ENCODE assay signal across 1 cellular context in the genomic region with DNA sequence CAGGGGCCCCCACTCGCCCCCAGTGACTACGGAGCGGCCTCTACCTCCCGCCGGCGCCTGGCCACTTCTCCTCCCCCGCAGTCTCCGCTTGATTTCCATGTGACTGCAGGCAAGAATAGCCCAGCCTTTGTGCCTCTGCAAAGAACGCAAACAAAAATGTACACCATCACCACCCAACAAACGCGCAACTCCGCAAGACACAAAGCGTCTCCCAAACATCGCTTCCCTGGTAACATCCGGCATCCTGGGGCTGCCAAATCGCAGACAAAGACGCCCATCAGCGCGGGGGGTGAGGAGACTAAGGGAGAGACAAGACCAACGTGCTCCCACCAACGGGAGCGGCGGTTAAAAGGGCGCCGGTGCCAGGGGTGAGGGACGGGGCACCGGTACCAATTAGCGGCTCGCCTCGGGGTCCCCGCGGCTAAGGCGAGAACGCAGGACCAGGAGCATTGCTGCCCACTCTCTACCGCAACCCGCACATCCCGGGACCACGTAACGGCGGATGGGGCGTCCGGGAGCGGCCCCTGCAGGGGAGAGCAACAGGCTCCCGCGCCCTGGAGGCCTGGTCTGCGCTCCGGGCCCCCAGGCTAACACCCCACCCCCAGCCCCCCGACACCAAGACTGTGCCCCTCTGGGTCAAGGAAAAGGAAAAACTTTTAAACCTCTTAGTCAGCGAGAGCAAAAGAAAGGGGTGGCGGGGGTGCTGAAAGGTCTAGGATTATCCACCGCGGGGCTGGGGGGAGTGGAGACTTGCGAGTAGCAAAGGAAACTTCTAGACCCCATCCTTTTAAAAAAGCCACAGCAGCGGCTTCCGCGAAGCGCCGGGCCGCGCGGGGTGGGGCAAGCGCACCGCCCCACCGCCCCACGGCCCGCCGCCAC.
A peak's percentile ranks its signal among the peaks of the same experiment; 100 is the strongest.
TF ChIP-seq lines count a peak whose summit lies in the region.

No MANE protein-coding gene starts in this region.

TF ChIP-seq in HEK293, 187 proteins besides CTCF, POLR2A, EP300 and RAD21 (continued from another document and continues in another):
- TF ChIP-seq ZBTB44 (tag by site-specific recombination; IDR thresholded peaks at IDR 0.05) (no peak), YY1 (tag by site-specific recombination; IDR thresholded peaks at IDR 0.05) (no peak), ZNF707 (tag by site-specific recombination; IDR thresholded peaks at IDR 0.05) (no peak), ZNF768 (tag by site-specific recombination; IDR thresholded peaks at IDR 0.05) (no peak), ZNF510 (tag by site-specific recombination; IDR thresholded peaks at IDR 0.05; ENCODE audit: insufficient replicate concordance) (no peak), ZNF169 (tag by site-specific recombination; IDR thresholded peaks at IDR 0.05) (no peak), ZNF704 (tag by site-specific recombination; IDR thresholded peaks at IDR 0.05) (no peak), SP2 (tag by site-specific recombination; IDR thresholded peaks at IDR 0.05) (no peak; the same call in 1 of the 2 replicates), ZNF629 (tag by site-specific recombination; IDR thresholded peaks at IDR 0.05) (peak; percentile 73; the same call in 1 of the 2 replicates), GLIS2 (tag by site-specific recombination; IDR thresholded peaks at IDR 0.05) (peak; percentile 85), ZNF155 (tag by site-specific recombination; IDR thresholded peaks at IDR 0.05) (no peak), ZNF596 (tag by site-specific recombination; IDR thresholded peaks at IDR 0.05) (no peak), ZNF621 (tag by site-specific recombination; IDR thresholded peaks at IDR 0.05) (no peak), ZSCAN23 (tag by site-specific recombination; IDR thresholded peaks at IDR 0.05) (no peak), GLI2 (tag by site-specific recombination; IDR thresholded peaks at IDR 0.05; ENCODE audit: borderline replicate concordance, low read depth) (no peak), ZNF571 (tag by site-specific recombination; IDR thresholded peaks at IDR 0.05) (no peak), FEZF1 (tag by site-specific recombination; IDR thresholded peaks at IDR 0.05) (no peak), ZNF18 (tag by site-specific recombination; IDR thresholded peaks at IDR 0.05) (no peak), SP3 (tag by site-specific recombination; IDR thresholded peaks at IDR 0.05) (no peak), ZNF37A (tag by site-specific recombination; IDR thresholded peaks at IDR 0.05) (no peak), ZNF350 (tag by site-specific recombination; IDR thresholded peaks at IDR 0.05) (no peak), ZNF610 (tag by site-specific recombination; IDR thresholded peaks at IDR 0.05; ENCODE audit: borderline replicate concordance) (0 out of 2 replicates have a peak, but pooled peaks have one; percentile 33), ZNF174 (tag by site-specific recombination; IDR thresholded peaks at IDR 0.05) (no peak), MZF1 (tag by site-specific recombination; IDR thresholded peaks at IDR 0.05; ENCODE audit: borderline replicate concordance) (no peak), EGR2 (tag by site-specific recombination; IDR thresholded peaks at IDR 0.05; ENCODE audit: low read depth) (peak; percentile 52), BCL11B (tag by site-specific recombination; IDR thresholded peaks at IDR 0.05; ENCODE audit: low read depth) (no peak), SCRT2 (tag by site-specific recombination; IDR thresholded peaks at IDR 0.05) (peak; percentile 93), ZNF280D (tag by site-specific recombination; IDR thresholded peaks at IDR 0.05) (no peak), PBX3 (CRISPR knock-in tag; IDR thresholded peaks at IDR 0.05) (no peak), REPIN1 (tag by site-specific recombination; IDR thresholded peaks at IDR 0.05; ENCODE audit: low read depth) (no peak), GLI4 (tag by site-specific recombination; IDR thresholded peaks at IDR 0.05) (no peak), ZNF211 (tag by site-specific recombination; IDR thresholded peaks at IDR 0.05; ENCODE audit: low read depth) (no peak), BCL6B (tag by site-specific recombination; IDR thresholded peaks at IDR 0.05) (no peak), ZNF10 (tag by site-specific recombination; IDR thresholded peaks at IDR 0.05) (no peak), KLF16 (tag by site-specific recombination; IDR thresholded peaks at IDR 0.05) (no peak), ZNF157 (tag by site-specific recombination; IDR thresholded peaks at IDR 0.05) (no peak), ZNF747 (tag by site-specific recombination; IDR thresholded peaks at IDR 0.05) (no peak), KLF10 (tag by site-specific recombination; IDR thresholded peaks at IDR 0.05) (no peak), ZNF701 (tag by site-specific recombination; IDR thresholded peaks at IDR 0.05) (no peak)
- TF ChIP-seq, protein P1, sequence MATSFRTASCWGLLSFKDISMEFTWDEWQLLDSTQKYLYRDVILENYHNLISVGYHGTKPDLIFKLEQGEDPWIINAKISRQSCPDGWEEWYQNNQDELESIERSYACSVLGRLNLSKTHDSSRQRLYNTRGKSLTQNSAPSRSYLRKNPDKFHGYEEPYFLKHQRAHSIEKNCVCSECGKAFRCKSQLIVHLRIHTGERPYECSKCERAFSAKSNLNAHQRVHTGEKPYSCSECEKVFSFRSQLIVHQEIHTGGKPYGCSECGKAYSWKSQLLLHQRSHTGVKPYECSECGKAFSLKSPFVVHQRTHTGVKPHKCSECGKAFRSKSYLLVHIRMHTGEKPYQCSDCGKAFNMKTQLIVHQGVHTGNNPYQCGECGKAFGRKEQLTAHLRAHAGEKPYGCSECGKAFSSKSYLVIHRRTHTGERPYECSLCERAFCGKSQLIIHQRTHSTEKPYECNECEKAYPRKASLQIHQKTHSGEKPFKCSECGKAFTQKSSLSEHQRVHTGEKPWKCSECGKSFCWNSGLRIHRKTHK (tag by site-specific recombination; IDR thresholded peaks at IDR 0.05) = no peak
- TF ChIP-seq, protein P2, sequence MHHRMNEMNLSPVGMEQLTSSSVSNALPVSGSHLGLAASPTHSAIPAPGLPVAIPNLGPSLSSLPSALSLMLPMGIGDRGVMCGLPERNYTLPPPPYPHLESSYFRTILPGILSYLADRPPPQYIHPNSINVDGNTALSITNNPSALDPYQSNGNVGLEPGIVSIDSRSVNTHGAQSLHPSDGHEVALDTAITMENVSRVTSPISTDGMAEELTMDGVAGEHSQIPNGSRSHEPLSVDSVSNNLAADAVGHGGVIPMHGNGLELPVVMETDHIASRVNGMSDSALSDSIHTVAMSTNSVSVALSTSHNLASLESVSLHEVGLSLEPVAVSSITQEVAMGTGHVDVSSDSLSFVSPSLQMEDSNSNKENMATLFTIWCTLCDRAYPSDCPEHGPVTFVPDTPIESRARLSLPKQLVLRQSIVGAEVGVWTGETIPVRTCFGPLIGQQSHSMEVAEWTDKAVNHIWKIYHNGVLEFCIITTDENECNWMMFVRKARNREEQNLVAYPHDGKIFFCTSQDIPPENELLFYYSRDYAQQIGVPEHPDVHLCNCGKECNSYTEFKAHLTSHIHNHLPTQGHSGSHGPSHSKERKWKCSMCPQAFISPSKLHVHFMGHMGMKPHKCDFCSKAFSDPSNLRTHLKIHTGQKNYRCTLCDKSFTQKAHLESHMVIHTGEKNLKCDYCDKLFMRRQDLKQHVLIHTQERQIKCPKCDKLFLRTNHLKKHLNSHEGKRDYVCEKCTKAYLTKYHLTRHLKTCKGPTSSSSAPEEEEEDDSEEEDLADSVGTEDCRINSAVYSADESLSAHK (tag by site-specific recombination; IDR thresholded peaks at IDR 0.05) = no peak
- TF ChIP-seq, protein P3, sequence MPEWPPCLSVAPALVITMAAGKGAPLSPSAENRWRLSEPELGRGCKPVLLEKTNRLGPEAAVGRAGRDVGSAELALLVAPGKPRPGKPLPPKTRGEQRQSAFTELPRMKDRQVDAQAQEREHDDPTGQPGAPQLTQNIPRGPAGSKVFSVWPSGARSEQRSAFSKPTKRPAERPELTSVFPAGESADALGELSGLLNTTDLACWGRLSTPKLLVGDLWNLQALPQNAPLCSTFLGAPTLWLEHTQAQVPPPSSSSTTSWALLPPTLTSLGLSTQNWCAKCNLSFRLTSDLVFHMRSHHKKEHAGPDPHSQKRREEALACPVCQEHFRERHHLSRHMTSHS (tag by site-specific recombination; IDR thresholded peaks at IDR 0.05) = no peak
- TF ChIP-seq, protein P4, sequence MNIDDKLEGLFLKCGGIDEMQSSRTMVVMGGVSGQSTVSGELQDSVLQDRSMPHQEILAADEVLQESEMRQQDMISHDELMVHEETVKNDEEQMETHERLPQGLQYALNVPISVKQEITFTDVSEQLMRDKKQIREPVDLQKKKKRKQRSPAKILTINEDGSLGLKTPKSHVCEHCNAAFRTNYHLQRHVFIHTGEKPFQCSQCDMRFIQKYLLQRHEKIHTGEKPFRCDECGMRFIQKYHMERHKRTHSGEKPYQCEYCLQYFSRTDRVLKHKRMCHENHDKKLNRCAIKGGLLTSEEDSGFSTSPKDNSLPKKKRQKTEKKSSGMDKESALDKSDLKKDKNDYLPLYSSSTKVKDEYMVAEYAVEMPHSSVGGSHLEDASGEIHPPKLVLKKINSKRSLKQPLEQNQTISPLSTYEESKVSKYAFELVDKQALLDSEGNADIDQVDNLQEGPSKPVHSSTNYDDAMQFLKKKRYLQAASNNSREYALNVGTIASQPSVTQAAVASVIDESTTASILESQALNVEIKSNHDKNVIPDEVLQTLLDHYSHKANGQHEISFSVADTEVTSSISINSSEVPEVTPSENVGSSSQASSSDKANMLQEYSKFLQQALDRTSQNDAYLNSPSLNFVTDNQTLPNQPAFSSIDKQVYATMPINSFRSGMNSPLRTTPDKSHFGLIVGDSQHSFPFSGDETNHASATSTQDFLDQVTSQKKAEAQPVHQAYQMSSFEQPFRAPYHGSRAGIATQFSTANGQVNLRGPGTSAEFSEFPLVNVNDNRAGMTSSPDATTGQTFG (tag by site-specific recombination; IDR thresholded peaks at IDR 0.05; ENCODE audit: borderline replicate concordance) = no peak
